9 cellular contexts compared by ENCODE assay signal in genomic region chr3:133576169-133576568, GRCh38. TPM values are rescaled to one million over a fixed set of nuclear protein-coding genes. Genes with fewer than 3 reads are reported as not detected.
DNase-seq lines count a peak whose midpoint lies in the region; TF ChIP-seq lines count a peak whose summit lies in the region.
"Had no signal": no experiment of that assay in that cellular context is flagged by ENCODE, and none has a peak within 500 bp of the region (broad histone marks: within the 10 kb centered on the region; RNA-seq: fewer than 3 reads in every experiment).

No MANE protein-coding gene starts in this region.

- H3K27me3 Mint-ChIP-seq in activated CD4-positive, alpha-beta memory T cell treated with anti-CD3 and anti-CD28 coated beads for 36 hours, result no peaks in the 10 kb centered on the region
- peaks cover 2% of the 10 kb centered on the region for H3K27me3 Mint-ChIP-seq in glutamatergic neuron (ENCODE audit: unreplicated experiment)

- peaks cover 0 to 63% (median 46%) of the 10 kb centered on the region in 6 donors for H3K36me3 ChIP-seq in spleen

- peaks cover 65% of the 10 kb centered on the region for H3K4me1 Mint-ChIP-seq in activated CD4-positive, alpha-beta memory T cell treated with anti-CD3 and anti-CD28 coated beads for 36 hours (ENCODE audit: low read depth)
- peaks cover 14% of the 10 kb centered on the region for H3K4me1 Mint-ChIP-seq in glutamatergic neuron (ENCODE audit: low read depth, unreplicated experiment)

- H3K9me3 ChIP-seq in spleen, result no peaks in the 10 kb centered on the region

- CTCF ChIA-PET in activated CD4-positive, alpha-beta memory T cell treated with anti-CD3 and anti-CD28 coated beads for 36 hours (lab: Charles Lee), result interaction anchor here (0.7 to 4.4 kb wide), 4 partner anchors 19 to 1267 kb away, joined by 4 to 30 read pairs (median 10); no protein-coding TSS in a partner anchor

- peaks cover 56% of the 10 kb centered on the region for H3K36me3 Mint-ChIP-seq in activated CD4-positive, alpha-beta memory T cell treated with anti-CD3 and anti-CD28 coated beads for 36 hours
- no peaks in the 10 kb centered on the region for H3K36me3 Mint-ChIP-seq in glutamatergic neuron (ENCODE audit: unreplicated experiment)

- peak overlapping the region; percentile 56 to 90 (median 74) for H3K4me3 ChIP-seq in spleen

- H3K27ac Mint-ChIP-seq in activated CD4-positive, alpha-beta memory T cell treated with anti-CD3 and anti-CD28 coated beads for 36 hours, result peak overlapping the region; percentile 72
- H3K27ac Mint-ChIP-seq in glutamatergic neuron (ENCODE audit: unreplicated experiment), result no peak overlapping the region

- 16 to 43% (median 30%) methylated on average over 3 of the region's 3 CpGs for WGBS in spleen, 5 donors

- TF ChIP-seq CTCF in glutamatergic neuron (IDR thresholded peaks at IDR 0.05; ENCODE audit: partially characterized antibody, unreplicated experiment) (no peak), spleen (IDR thresholded peaks at IDR 0.05 in 8 of 11, conservative IDR thresholded peaks at IDR 0.05 in 3 of 11) (no peak)

- peak overlapping the region; percentile 99 for H3K4me3 Mint-ChIP-seq in activated CD4-positive, alpha-beta memory T cell treated with anti-CD3 and anti-CD28 coated beads for 36 hours
- H3K4me3 Mint-ChIP-seq in glutamatergic neuron (ENCODE audit: unreplicated experiment), result peak overlapping the region; percentile 63

- DNase-seq in HCEC 1CT (peak; percentile 18), glutamatergic neuron (no peak), spleen (no peak), T1000 (lab: John Stamatoyannopoulos, UW) (no peak), hypothalamus (lab: John Stamatoyannopoulos, UW) (no peak), NAMALWA (ENCODE audit: low spot score) (no peak)
- DNase-seq in activated CD4-positive, alpha-beta memory T cell treated with anti-CD3 and anti-CD28 coated beads for 36 hours, result no peak
- DNase-seq: activated gamma-delta T cell, NCI-H2081 had no signal

- H3K9me3 Mint-ChIP-seq in activated CD4-positive, alpha-beta memory T cell treated with anti-CD3 and anti-CD28 coated beads for 36 hours, result no peaks in the 10 kb centered on the region
- peaks cover 6% of the 10 kb centered on the region for H3K9me3 Mint-ChIP-seq in glutamatergic neuron (ENCODE audit: unreplicated experiment)

- POLR2A ChIA-PET in activated CD4-positive, alpha-beta memory T cell treated with anti-CD3 and anti-CD28 coated beads for 36 hours (lab: Charles Lee), result interaction anchor here (1.4 to 2.1 kb wide), 2 partner anchors 86 to 130 kb away, joined by 3 to 11 read pairs; partner anchors contain the start of gene TOPBP1

- H3K27ac ChIP-seq in spleen, result peak overlapping the region in 6 of 8 donors; percentile 95 to 99 (median 98)

- peaks cover 48 to 85% (median 81%) of the 10 kb centered on the region in 6 donors for H3K4me1 ChIP-seq in spleen

- no peak for TF ChIP-seq POLR2A in spleen (IDR thresholded peaks at IDR 0.05)

- no peaks in the 10 kb centered on the region for H3K27me3 ChIP-seq in spleen (replicated peaks in 1 of 7)

- intact Hi-C loops in activated CD4-positive, alpha-beta memory T cell treated with anti-CD3 and anti-CD28 coated beads for 36 hours (cut with micrococcal nuclease), result loop anchor here (10.0 kb wide), 1 partner anchor 349 kb away; no protein-coding TSS in a partner anchor
- intact Hi-C loops in spleen (cut with DNase I; ENCODE audit: low total_unique reads), result loop anchor here (5.0 kb wide), 1 partner anchor 89 kb away; no protein-coding TSS in a partner anchor

RNA-seq across cellular contexts. Expression of gene CDV3, which starts 2.7 kb away (rescaled TPM):
- 100 to 1,000 TPM; 204 to 209 TPM for total RNA-seq in activated CD4-positive, alpha-beta memory T cell treated with anti-CD3 and anti-CD28 coated beads for 36 hours
- total RNA-seq in glutamatergic neuron (ENCODE audit: unreplicated experiment) (91.2 TPM), spleen (100 to 1,000 TPM; 190 to 253 (median 218) TPM)
- polyA plus RNA-seq in spleen, result 100 to 1,000 TPM in 1 of 3 donors, 10 to 100 TPM in 2; 68.1 to 125 (median 91.2) TPM
